Comparison of ENCODE assay signal across 1 cellular context in genomic region chr12:50006754-50007442, GRCh38.
TF ChIP-seq lines count a peak whose summit lies in the region.

No MANE protein-coding gene starts in this region.

TF ChIP-seq in HEK293T, 16 proteins besides CTCF, POLR2A, EP300 and RAD21 (continued from another document):
- no peak for TF ChIP-seq PKNOX1 (IDR thresholded peaks at IDR 0.05)
- TF ChIP-seq ARNT (IDR thresholded peaks at IDR 0.05) = no peak
- no peak for TF ChIP-seq SP1 (IDR thresholded peaks at IDR 0.05)
- no peak for TF ChIP-seq ELF4 (IDR thresholded peaks at IDR 0.05)
TF ChIP-seq in HEK293T: peak in this region for 0.
